In genomic region chr3:124559650-124560405, GRCh38 we compare ENCODE assay signal across 8 cellular contexts.
DNase-seq lines count a peak whose midpoint lies in the region; ATAC-seq and TF ChIP-seq lines count a peak whose summit lies in the region.

No MANE protein-coding gene starts in this region.

- H3K4me1 ChIP-seq in A673 (ENCODE audit: insufficient read depth, low read length, poor library complexity, severe bottlenecking) (peaks cover 33% of the 10 kb centered on the region), sigmoid colon (peaks cover 0 to 28% (median 20%) of the 10 kb centered on the region in 4 donors)

- TF ChIP-seq CTCF in A673 (conservative IDR thresholded peaks at IDR 0.05; ENCODE audit: low read depth, low read length) (peak; percentile 94), sigmoid colon (IDR thresholded peaks at IDR 0.05) (peak; percentile 41 to 87 (median 66))

- H3K36me3 ChIP-seq in A673 (ENCODE audit: insufficient read depth, low read length, poor library complexity, severe bottlenecking) = no peaks in the 10 kb centered on the region
- no peaks in the 10 kb centered on the region for H3K36me3 ChIP-seq in sigmoid colon

- intact Hi-C loops in A673 (cut with micrococcal nuclease; ENCODE audit: unreplicated experiment) = loop anchor here (5.0 to 10.0 kb wide), 3 partner anchors 205 to 905 kb away; no protein-coding TSS in a partner anchor
- intact Hi-C loops in sigmoid colon (cut with DNase I) = loop anchor here (10.0 kb wide), 1 partner anchor 205 kb away; no protein-coding TSS in a partner anchor

- POLR2A ChIA-PET in A673 (lab: Charles Lee; ENCODE audit: low non-redundant PET) = interaction anchor here (0.5 kb wide), 1 partner anchor 65 kb away, joined by 3 read pairs; no protein-coding TSS in a partner anchor

- 13 to 25% methylated on average over 8 of the region's 8 CpGs for WGBS in sigmoid colon, 2 donors

- H3K27ac ChIP-seq in A673 (ENCODE audit: low read depth, low read length, poor library complexity, severe bottlenecking) = peak overlapping the region; percentile 73
- H3K27ac ChIP-seq in sigmoid colon = peak overlapping the region; percentile 50 to 80 (median 70)

- CTCF ChIA-PET in A673 (lab: Charles Lee) = interaction anchor here (0.7 to 1.5 kb wide), 10 partner anchors 9 to 908 kb away, joined by 3 to 9 read pairs (median 4); no protein-coding TSS in a partner anchor

- DNase-seq in A673 (ENCODE audit: low spot score) (peak; percentile 93), NCI-H1694 (lab: John Stamatoyannopoulos, UW) (peak; percentile 81), T1000 (lab: John Stamatoyannopoulos, UW) (peak; percentile 62), astrocyte of the hippocampus (ENCODE audit: low read depth, low spot score) (peak; percentile 91), hypothalamus (lab: John Stamatoyannopoulos, UW) (peak in 43 of 51 donors; percentile 2 to 83 (median 50)), sigmoid colon (peak; percentile 75)

- ATAC-seq in GM18511 (IDR thresholded peaks at IDR 0.05; ENCODE audit: unreplicated experiment) (peak; percentile 65), HG02588 (IDR thresholded peaks at IDR 0.05; ENCODE audit: unreplicated experiment) (no peak)

- H3K27me3 ChIP-seq in A673 (replicated peaks; ENCODE audit: insufficient read depth, low read depth, low read length, poor library complexity) = no peaks in the 10 kb centered on the region
- no peaks in the 10 kb centered on the region for H3K27me3 ChIP-seq in sigmoid colon

- no peaks in the 10 kb centered on the region for H3K9me3 ChIP-seq in A673 (ENCODE audit: low read depth, low read length, poor library complexity, severe bottlenecking)
- H3K9me3 ChIP-seq in sigmoid colon = no peaks in the 10 kb centered on the region

- H3K4me3 ChIP-seq in A673 (ENCODE audit: low read depth, low read length, poor library complexity, severe bottlenecking) (no peak overlapping the region), sigmoid colon (no peak overlapping the region)

- no TSS peak for BruUV-seq in A673 (replicated peaks; lab: Mats Ljungman, UMichigan)

- TF ChIP-seq EP300 in sigmoid colon (IDR thresholded peaks at IDR 0.05) = no peak

- TF ChIP-seq POLR2A in sigmoid colon (IDR thresholded peaks at IDR 0.05) = no peak
